In genomic region chr12:89492883-89493282, GRCh38 we compare ENCODE assay signal across 25 cellular contexts. TPM values are rescaled to one million over a fixed set of nuclear protein-coding genes. Genes with fewer than 3 reads are reported as not detected.
A peak's percentile ranks its signal among the peaks of the same experiment; 100 is the strongest.
DNase-seq lines count a peak whose midpoint lies in the region; ATAC-seq and TF ChIP-seq lines count a peak whose summit lies in the region.
"Had no signal": no experiment of that assay in that cellular context is flagged by ENCODE, and none has a peak within 500 bp of the region (broad histone marks: within the 10 kb centered on the region; RNA-seq: fewer than 3 reads in every experiment).

No MANE protein-coding gene starts in this region.

- peak overlapping the region; percentile 38 for H3K4me3 Mint-ChIP-seq in Calu3 (ENCODE audit: low read depth, unreplicated experiment)
- H3K4me3 Mint-ChIP-seq: activated CD8-positive, alpha-beta memory T cell treated with anti-CD3 and anti-CD28 coated beads, Interleukin-2, amount 10 ng/mL, durations not matched to agents 7 days and 5 days; CD4-positive, alpha-beta memory T cell; nephron; T-helper 1 cell treated with Interleukin-12 subunit alpha and Interleukin-12 subunit beta and Interleukin-4 antibody, amounts not matched to agents 30 μg/mL and 1 μg/mL, for 36 hours had no signal

- H2AFZ ChIP-seq in hepatocyte: no peak overlapping the region
- no peak overlapping the region for H2AFZ ChIP-seq in trophoblast cell (ENCODE audit: insufficient read depth, low read length, poor library complexity)

- no peak overlapping the region for H2AK5ac ChIP-seq in trophoblast cell (ENCODE audit: low read length)

- no peaks in the 10 kb centered on the region for H3K9me3 Mint-ChIP-seq in Calu3 (ENCODE audit: low read depth, unreplicated experiment)
- H3K9me3 Mint-ChIP-seq: CD4-positive, alpha-beta memory T cell; nephron; T-helper 1 cell treated with Interleukin-12 subunit alpha and Interleukin-12 subunit beta and Interleukin-4 antibody, amounts not matched to agents 30 μg/mL and 1 μg/mL, for 36 hours had no signal

- H3K36me3 ChIP-seq in hepatocyte (replicated peaks; ENCODE audit: insufficient read depth, low read depth) (no peaks in the 10 kb centered on the region), trophoblast cell (ENCODE audit: control insufficient read depth in 1 of 2, insufficient read depth in 2 of 2, low read length in 2 of 2) (peaks cover 0 to 4% of the 10 kb centered on the region in 2 experiments), WERI-Rb-1 (no peaks in the 10 kb centered on the region; the same call in 1 of the 2 replicates)

- H3K4me1 ChIP-seq in hepatocyte (ENCODE audit: insufficient read depth): peaks cover 5% of the 10 kb centered on the region
- H3K4me1 ChIP-seq in trophoblast cell (ENCODE audit: control insufficient read depth in 1 of 2, insufficient read depth in 2 of 2, low read length in 2 of 2): no peaks in the 10 kb centered on the region

- POLR2A ChIA-PET in RWPE1 (lab: Yijun Ruan, JAX; ENCODE audit: low non-redundant PET): no interaction called here

- no peak overlapping the region for H2BK120ac ChIP-seq in trophoblast cell (ENCODE audit: insufficient read depth, low read length, poor library complexity)

- DNase-seq in Calu3 (peak; percentile 35), HuH-7 (ENCODE audit: low spot score) (peak; percentile 54), hepatocyte (ENCODE audit: low spot score) (peak; percentile 41), trophoblast cell (no peak), WERI-Rb-1 (no peak), RWPE1 (ENCODE audit: low spot score) (no peak)
- DNase-seq: activated CD4-positive, alpha-beta T cell treated with anti-CD3 and anti-CD28 coated beads for 48 hours; activated CD8-positive, alpha-beta memory T cell treated with anti-CD3 and anti-CD28 coated beads, Interleukin-2, amount 10 ng/mL, durations not matched to agents 7 days and 5 days; CD4-positive, alpha-beta memory T cell; DMS153; effector CD4-positive, alpha-beta T cell; erythroblast; foreskin fibroblast; GF-D8; heart left ventricle; mesenchymal stem cell; NCI-H1417; NCI-H2171; NCI-H526; stimulated activated CD4-positive, alpha-beta T cell treated with anti-CD3 and anti-CD28 coated beads, Interleukin-4, amount 100 ng/mL, for 24 hours; stimulated activated naive CD4-positive, alpha-beta T cell had no signal

- CTCF ChIA-PET in Calu3 (lab: Charles Lee): no interaction called here
- CTCF ChIA-PET in RWPE1 (lab: Yijun Ruan, JAX): no interaction called here

- TF ChIP-seq CTCF in Calu3 (IDR thresholded peaks at IDR 0.05; ENCODE audit: unreplicated experiment) (no peak), hepatocyte (IDR thresholded peaks at IDR 0.05; ENCODE audit: poor library complexity) (no peak), WERI-Rb-1 (IDR thresholded peaks at IDR 0.05; ENCODE audit: low read depth, low read length) (no peak), RWPE1 (conservative IDR thresholded peaks at IDR 0.05; ENCODE audit: low read depth) (no peak)

- H3K9ac ChIP-seq in trophoblast cell (ENCODE audit: low read length): no peak overlapping the region

- H3K79me1 ChIP-seq in trophoblast cell (ENCODE audit: low read length): no peaks in the 10 kb centered on the region

- WGBS in hepatocyte (ENCODE audit: low lambda C conversion rate, missing lambda C conversion rate): 58% methylated on average over 5 of the region's 5 CpGs
- WGBS in trophoblast cell (ENCODE audit: extremely low coverage, insufficient coverage, insufficient read length): no CpG with 5 or more reads among the region's 5 CpGs

- H3K4ac ChIP-seq in trophoblast cell (ENCODE audit: low read depth, low read length): no peak overlapping the region

- no peaks in the 10 kb centered on the region for H3K27me3 ChIP-seq in hepatocyte
- H3K27me3 ChIP-seq in trophoblast cell (ENCODE audit: insufficient read depth, low read length): no peaks in the 10 kb centered on the region
- H3K27me3 ChIP-seq in WERI-Rb-1 (ENCODE audit: insufficient read depth, low read depth, severe bottlenecking): no peaks in the 10 kb centered on the region
- H3K27me3 ChIP-seq: heart left ventricle had no signal

- H3K79me2 ChIP-seq in hepatocyte: no peaks in the 10 kb centered on the region
- no peaks in the 10 kb centered on the region for H3K79me2 ChIP-seq in trophoblast cell (ENCODE audit: control insufficient read depth, insufficient read depth, low read length, poor library complexity)

- peaks cover 27% of the 10 kb centered on the region for H3K36me3 Mint-ChIP-seq in Calu3 (ENCODE audit: insufficient read depth, unreplicated experiment)

- TF ChIP-seq POLR2A in GM18505 (IDR thresholded peaks at IDR 0.05; ENCODE audit: borderline replicate concordance, extremely low read depth, insufficient read depth, insufficient read length): no peak

- H3K9me2 ChIP-seq in hepatocyte (replicated peaks; ENCODE audit: insufficient read depth): no peaks in the 10 kb centered on the region

- no peak overlapping the region for H3K14ac ChIP-seq in trophoblast cell (ENCODE audit: low read length)

- intact Hi-C loops in Calu3 (cut with micrococcal nuclease; ENCODE audit: unreplicated experiment): loop anchor here (2.0 kb wide), 1 partner anchor 18 kb away; no protein-coding TSS in a partner anchor

- H2BK12ac ChIP-seq in trophoblast cell (ENCODE audit: low read length): no peak overlapping the region

- H3K9me3 ChIP-seq in hepatocyte (ENCODE audit: low read depth) (no peaks in the 10 kb centered on the region), trophoblast cell (ENCODE audit: insufficient read depth, low read depth, low read length) (no peaks in the 10 kb centered on the region), WERI-Rb-1 (ENCODE audit: severe bottlenecking) (no peaks in the 10 kb centered on the region)
- H3K9me3 ChIP-seq: heart left ventricle, thoracic aorta had no signal

- no peak overlapping the region for H3K4me3 ChIP-seq in hepatocyte
- no peak overlapping the region for H3K4me3 ChIP-seq in trophoblast cell (ENCODE audit: low read depth, low read length)
- H3K4me3 ChIP-seq in WERI-Rb-1 (ENCODE audit: low read depth, low read length): no peak overlapping the region
- H3K4me3 ChIP-seq: heart left ventricle, thoracic aorta had no signal

- no peak overlapping the region for H4K91ac ChIP-seq in trophoblast cell (ENCODE audit: low read depth, low read length)

- no peaks in the 10 kb centered on the region for H4K20me1 ChIP-seq in hepatocyte (ENCODE audit: insufficient read depth, poor library complexity, severe bottlenecking)

- peak overlapping the region; percentile 73 for H3K27ac Mint-ChIP-seq in Calu3 (ENCODE audit: unreplicated experiment)
- H3K27ac Mint-ChIP-seq: nephron had no signal

- peaks cover 56% of the 10 kb centered on the region for H3K4me1 Mint-ChIP-seq in Calu3 (ENCODE audit: low read depth, unreplicated experiment)
- H3K4me1 Mint-ChIP-seq: nephron had no signal

- no peaks in the 10 kb centered on the region for H3K27me3 Mint-ChIP-seq in Calu3 (ENCODE audit: unreplicated experiment)
- H3K27me3 Mint-ChIP-seq: activated CD8-positive, alpha-beta memory T cell treated with anti-CD3 and anti-CD28 coated beads, Interleukin-2, amount 10 ng/mL, durations not matched to agents 7 days and 5 days; CD4-positive, alpha-beta memory T cell had no signal

- peak overlapping the region; percentile 34 for H3K23ac ChIP-seq in trophoblast cell (ENCODE audit: low read length)

- no peak overlapping the region for H2BK5ac ChIP-seq in trophoblast cell (ENCODE audit: low read depth, low read length, poor library complexity)

- ATAC-seq in GM18505 (IDR thresholded peaks at IDR 0.05; ENCODE audit: unreplicated experiment): no peak
- ATAC-seq: activated CD8-positive, alpha-beta memory T cell treated with anti-CD3 and anti-CD28 coated beads, Interleukin-2, amount 10 ng/mL, durations not matched to agents 7 days and 5 days; heart left ventricle had no signal

- no peak overlapping the region for H4K8ac ChIP-seq in trophoblast cell (ENCODE audit: low read depth, low read length)

- no peak overlapping the region for H3K18ac ChIP-seq in trophoblast cell (ENCODE audit: low read length)

- H3K4me2 ChIP-seq in hepatocyte (peak overlapping the region; percentile 45), trophoblast cell (ENCODE audit: low read length) (no peak overlapping the region)

- H3K27ac ChIP-seq in hepatocyte (peak overlapping the region; percentile 52), trophoblast cell (ENCODE audit: low read depth, low read length) (no peak overlapping the region), WERI-Rb-1 (no peak overlapping the region), RWPE1 (no peak overlapping the region)
- H3K27ac ChIP-seq: heart left ventricle, thoracic aorta had no signal

- BruUV-seq in Calu3 (replicated peaks; lab: Mats Ljungman, UMichigan): no TSS peak

- no peak overlapping the region for H4K12ac ChIP-seq in trophoblast cell (ENCODE audit: low read depth, low read length)

RNA-seq across cellular contexts. Expression of gene GALNT4, which starts 31.7 kb away (rescaled TPM):
- total RNA-seq in Calu3 (2022): 67.0 and 70.9 TPM in 2 replicates
- 15.4 and 19.2 TPM in 2 replicates for total RNA-seq in hepatocyte
- polyA plus RNA-seq in hepatocyte: 4.6 and 6.9 TPM in 2 replicates
- 1.8 and 1.9 TPM in 2 replicates for polyA plus RNA-seq in trophoblast cell (2013)

RNA-seq across cellular contexts. Expression of gene POC1B, which starts 33.0 kb away (rescaled TPM):
- total RNA-seq in Calu3 (2022): 36.2 and 40.3 TPM in 2 replicates
- 18.9 and 20.0 TPM in 2 replicates for total RNA-seq in hepatocyte
- polyA plus RNA-seq in hepatocyte: 10.3 and 11.6 TPM in 2 replicates
- 9.0 and 9.1 TPM in 2 replicates for polyA plus RNA-seq in trophoblast cell (2013)

Comparison
In these comparisons a context has a peak if more than half of its experiments do, and no peak if none do; other contexts are left out.
1. DNase-seq: peak in Calu3 (single experiment), HuH-7 (single experiment) and hepatocyte (single experiment); none in trophoblast cell (0 of 2), WERI-Rb-1 (single experiment) and RWPE1 (single experiment).